Comparison of ENCODE assay signal across 1 cellular context in the genomic region with DNA sequence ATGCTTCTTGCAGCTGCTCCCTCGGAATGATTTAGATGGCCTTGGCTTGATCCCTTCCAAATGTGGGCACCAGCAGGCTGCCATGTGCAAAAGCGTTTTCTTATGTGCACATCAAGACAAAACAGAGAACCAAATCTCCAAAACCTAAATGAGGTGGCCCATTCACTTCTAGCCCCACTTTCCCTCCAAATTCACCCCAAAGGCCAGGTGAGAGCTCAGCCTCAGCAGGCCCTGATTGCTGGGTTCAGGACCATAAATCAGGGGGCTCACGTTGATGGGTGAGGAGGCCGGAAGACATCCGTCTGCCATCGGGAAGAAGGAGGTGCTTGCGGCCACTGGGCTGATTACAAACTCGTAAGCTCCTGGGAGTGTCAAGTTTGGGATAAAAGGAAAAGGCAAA.
TF ChIP-seq lines count a peak whose summit lies in the region.

No MANE protein-coding gene starts in this region.

TF ChIP-seq in HEK293, 187 proteins besides CTCF, POLR2A, EP300 and RAD21 (continued from another document):
- no peak for TF ChIP-seq ZNF214 (tag by site-specific recombination; IDR thresholded peaks at IDR 0.05; ENCODE audit: borderline replicate concordance)
- no peak for TF ChIP-seq KLF10 (tag by site-specific recombination; IDR thresholded peaks at IDR 0.05)
- TF ChIP-seq ZNF530 (tag by site-specific recombination; IDR thresholded peaks at IDR 0.05; ENCODE audit: low read depth) = no peak
